30 cellular contexts compared by ENCODE assay signal in the genomic region with DNA sequence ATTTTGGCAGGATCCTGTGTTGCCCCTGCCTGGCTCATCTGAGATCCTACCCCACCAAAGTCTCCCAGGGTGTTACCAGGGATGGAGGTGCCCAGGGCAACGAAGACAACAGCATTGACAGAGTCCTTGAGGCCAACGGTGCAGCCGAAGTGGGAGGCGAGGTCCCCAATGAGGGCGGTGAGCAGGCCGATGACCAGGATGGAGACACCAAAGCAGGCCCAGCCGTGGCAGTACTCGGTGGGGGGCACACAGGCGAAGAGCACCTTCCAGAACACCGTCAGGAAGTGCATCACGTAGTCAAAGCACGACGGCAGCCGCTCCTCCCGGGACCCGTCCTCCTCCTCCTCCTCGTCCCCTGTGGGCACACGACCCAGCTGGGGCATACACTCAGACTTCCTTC. TPM values are rescaled to one million over a fixed set of nuclear protein-coding genes. Genes with fewer than 3 reads are reported as not detected.
"Had no signal": no experiment of that assay in that cellular context is flagged by ENCODE, and none has a peak within 500 bp of the region (broad histone marks: within the 10 kb centered on the region; RNA-seq: fewer than 3 reads in every experiment).

No MANE protein-coding gene starts in this region.

- ATAC-seq: activated CD8-positive, alpha-beta T cell treated with anti-CD3 and anti-CD28 coated beads for 36 hours; activated naive CD8-positive, alpha-beta T cell treated with anti-CD3 and anti-CD28 coated beads, Interleukin-2, amount 50 U/mL, for 24 hours; activated T-cell treated with anti-CD3 and anti-CD28 coated beads, Interleukin-2, amount 50 U/mL, for 72 hours; Right ventricle myocardium inferior; SK-N-SH treated with all-trans-retinoic acid at 6 μM for 48 hours had no signal

- DNase-seq: activated CD4-positive, alpha-beta T cell treated with anti-CD3 and anti-CD28 coated beads, Interleukin-2, amount 10 ng/mL, durations not matched to agents 24 days and 14 days; activated CD4-positive, alpha-beta T cell treated with anti-CD3 and anti-CD28 coated beads, Interleukin-2, amount 50 U/mL, for 4 hours; activated CD8-positive, alpha-beta T cell treated with anti-CD3 and anti-CD28 coated beads for 36 hours; activated gamma-delta T cell; activated naive CD4-positive, alpha-beta T cell treated with anti-CD3 and anti-CD28 coated beads for 36 hours; activated naive CD8-positive, alpha-beta T cell treated with anti-CD3 and anti-CD28 coated beads, Interleukin-2, amount 50 U/mL, for 24 hours; activated T-cell treated with anti-CD3 and anti-CD28 coated beads, Interleukin-2, amount 50 U/mL, for 1 hour; activated T-cell treated with anti-CD3 and anti-CD28 coated beads, Interleukin-2, amount 50 U/mL, for 72 hours; anterior cingulate cortex; Kasumi-1; KG1; MM.1S; MV-4-11; NCI-H1092; NCI-H1436 treated with DMSO at 0.1 percent for 48 hours; NCI-H1694 treated with DMSO at 0.1 percent for 48 hours; NCI-H2029; NCI-H345; NCI-H524 treated with DMSO at 0.1 percent for 48 hours; NK-92 treated with Interleukin-12 subunit alpha and Interleukin-12 subunit beta, amount 100 ng/mL, for 24 hours; PC-9; SIG-M5; SW 1271 had no signal

- H3K4me2 ChIP-seq: PC-9 had no signal

- H2AFZ ChIP-seq: PC-9 had no signal

- H3K27ac ChIP-seq: PC-9, RWPE1 had no signal

- H3K4me3 ChIP-seq: PC-9 had no signal

RNA-seq across cellular contexts. Expression of a gene that starts 12.8 kb away (rescaled TPM):
- total RNA-seq: activated CD4-positive, alpha-beta T cell treated with anti-CD3 and anti-CD28 coated beads, Interleukin-2, amount 10 ng/mL, durations not matched to agents 24 days and 14 days; activated CD8-positive, alpha-beta memory T cell treated with anti-CD3 and anti-CD28 coated beads for 36 hours; activated CD8-positive, alpha-beta T cell treated with anti-CD3 and anti-CD28 coated beads for 36 hours; activated naive CD4-positive, alpha-beta T cell treated with anti-CD3 and anti-CD28 coated beads for 36 hours; T-helper 1 cell treated with Interleukin-12 subunit alpha and Interleukin-12 subunit beta and Interleukin-4 antibody, amounts not matched to agents 30 ng/mL and 1 ng/mL, for 36 hours had no signal

RNA-seq across cellular contexts. Expression of a gene that starts 39.6 kb away (rescaled TPM):
- total RNA-seq: activated CD4-positive, alpha-beta T cell treated with anti-CD3 and anti-CD28 coated beads, Interleukin-2, amount 10 ng/mL, durations not matched to agents 24 days and 14 days; activated CD8-positive, alpha-beta memory T cell treated with anti-CD3 and anti-CD28 coated beads for 36 hours; activated naive CD4-positive, alpha-beta T cell treated with anti-CD3 and anti-CD28 coated beads for 36 hours; activated T-helper 2 cell treated with anti-CD3 and anti-CD28 coated beads, Interferon-gamma antibody, Interleukin-2, Interleukin-4, amounts not matched to agents 10 μg/mL and 5 μg/mL and 100 μg/mL, durations not matched to agents 14 hours and 24 hours and 36 hours; NCI-H460; PC-9; T-helper 1 cell treated with Interleukin-12 subunit alpha and Interleukin-12 subunit beta and Interleukin-4 antibody, amounts not matched to agents 30 ng/mL and 1 ng/mL, for 36 hours had no signal
